ENCODE assay signal across 8 cellular contexts in the genomic region with DNA sequence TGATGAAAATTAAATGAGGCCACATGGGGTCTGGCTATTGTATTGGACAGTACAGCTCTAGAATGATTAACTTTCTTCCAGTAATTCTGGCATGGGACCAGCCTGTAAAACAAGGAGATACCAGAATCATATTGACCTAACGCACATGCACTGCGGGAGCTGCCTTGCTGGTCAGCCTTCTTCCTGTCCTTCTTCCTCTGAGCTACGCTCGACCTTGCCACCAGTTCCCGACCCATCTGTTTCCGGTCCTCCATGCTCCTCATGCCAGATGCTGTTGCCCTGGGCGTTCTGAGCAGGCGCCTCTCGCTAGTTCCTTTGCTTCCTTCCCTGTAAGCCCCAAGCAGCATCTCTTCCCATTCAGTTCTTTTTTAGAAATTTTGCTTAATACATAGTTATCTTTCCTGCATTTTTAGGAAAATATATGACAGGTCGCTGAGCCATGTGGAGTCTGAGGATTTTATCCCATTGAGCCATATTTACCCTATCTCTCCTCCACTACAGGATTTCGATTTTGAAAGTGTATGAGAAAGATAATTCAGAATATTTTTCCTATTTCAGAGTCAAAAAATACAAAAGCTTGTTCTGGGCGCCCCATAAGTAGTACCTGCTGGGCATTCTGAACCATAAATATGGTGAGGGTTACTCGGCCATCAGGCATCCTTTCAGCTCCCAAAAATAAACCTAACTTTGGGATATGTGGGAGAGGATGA. TPM values are rescaled to one million over a fixed set of nuclear protein-coding genes. Genes with fewer than 3 reads are reported as not detected.
DNase-seq lines count a peak whose midpoint lies in the region; ATAC-seq and TF ChIP-seq lines count a peak whose summit lies in the region.
"Had no signal": no experiment of that assay in that cellular context is flagged by ENCODE, and none has a peak within 500 bp of the region (broad histone marks: within the 10 kb centered on the region; RNA-seq: fewer than 3 reads in every experiment).

No MANE protein-coding gene starts in this region.

- peak; percentile 37 for DNase-seq in iris pigment epithelial cell (ENCODE audit: low read depth)
- DNase-seq in stimulated activated naive B cell treated with anti-CD40 and anti-IgM and Interleukin-4, amounts not matched to agents 10 μg/mL and 1 μg/mL and 100 μg/mL, for 72 hours: no peak
- DNase-seq in LoVo (ENCODE audit: low spot score): no peak
- no peak for DNase-seq in HT-29 (ENCODE audit: low spot score)
- DNase-seq: SW 1271 had no signal

- H3K27me3 Mint-ChIP-seq in stimulated activated naive B cell treated with anti-CD40 and anti-IgM and Interleukin-4, amounts not matched to agents 10 μg/mL and 1 μg/mL and 100 μg/mL, for 72 hours: peaks cover 5 to 6% of the 10 kb centered on the region in 2 donors

- H3K4me3 Mint-ChIP-seq in stimulated activated naive B cell treated with anti-CD40 and anti-IgM and Interleukin-4, amounts not matched to agents 10 μg/mL and 1 μg/mL and 100 μg/mL, for 72 hours: peak overlapping the region; percentile 49 to 50

- ATAC-seq in GM19397 (IDR thresholded peaks at IDR 0.05; ENCODE audit: unreplicated experiment) (peak; percentile 16), GM21367 (IDR thresholded peaks at IDR 0.05; ENCODE audit: unreplicated experiment) (no peak)
- peak; percentile 16 to 35 for ATAC-seq in stimulated activated naive B cell treated with anti-CD40 and anti-IgM and Interleukin-4, amounts not matched to agents 10 μg/mL and 1 μg/mL and 100 μg/mL, for 72 hours (replicated peaks)

- H3K27ac Mint-ChIP-seq in stimulated activated naive B cell treated with anti-CD40 and anti-IgM and Interleukin-4, amounts not matched to agents 10 μg/mL and 1 μg/mL and 100 μg/mL, for 72 hours: no peak overlapping the region

- no peak for TF ChIP-seq CTCF in WI38 (IDR thresholded peaks at IDR 0.05; ENCODE audit: low read depth, low read length)

- no peaks in the 10 kb centered on the region for H3K9me3 Mint-ChIP-seq in stimulated activated naive B cell treated with anti-CD40 and anti-IgM and Interleukin-4, amounts not matched to agents 10 μg/mL and 1 μg/mL and 100 μg/mL, for 72 hours

- H3K4me3 ChIP-seq in WI38 (ENCODE audit: low read depth, low read length): peak overlapping the region; percentile 0; the same call in 1 of the 2 replicates

- H3K36me3 Mint-ChIP-seq in stimulated activated naive B cell treated with anti-CD40 and anti-IgM and Interleukin-4, amounts not matched to agents 10 μg/mL and 1 μg/mL and 100 μg/mL, for 72 hours: no peaks in the 10 kb centered on the region

- H3K4me1 Mint-ChIP-seq in stimulated activated naive B cell treated with anti-CD40 and anti-IgM and Interleukin-4, amounts not matched to agents 10 μg/mL and 1 μg/mL and 100 μg/mL, for 72 hours: peaks cover 14 to 22% of the 10 kb centered on the region in 2 donors

RNA-seq across cellular contexts. Expression of gene TNFRSF19, which starts 38.6 kb away (rescaled TPM):
- total RNA-seq in HT-29 (2014; rRNA removed; shearing (Covaris generic)): 0.03 TPM in 1 of 2 replicates, not detected in the other
